In genomic region chr3:30637310-30638227, GRCh38 we compare ENCODE assay signal across 2 cellular contexts.
TF ChIP-seq lines count a peak whose summit lies in the region.

No MANE protein-coding gene starts in this region.

TF ChIP-seq in WTC11, 78 proteins besides CTCF, POLR2A, EP300 and RAD21:
- TF ChIP-seq ZMAT4 (CRISPR knock-in tag; IDR thresholded peaks at IDR 0.05) (no peak), USF1 (CRISPR knock-in tag; IDR thresholded peaks at IDR 0.05) (no peak), EMX1 (CRISPR knock-in tag; IDR thresholded peaks at IDR 0.05) (no peak), ATF2 (CRISPR knock-in tag; IDR thresholded peaks at IDR 0.05; ENCODE audit: borderline replicate concordance, low read depth) (no peak), SOX15 (CRISPR knock-in tag; IDR thresholded peaks at IDR 0.05) (no peak), ZNF121 (CRISPR knock-in tag; IDR thresholded peaks at IDR 0.05) (no peak), NFE2L1 (CRISPR knock-in tag; IDR thresholded peaks at IDR 0.05) (no peak), IRF2 (CRISPR knock-in tag; IDR thresholded peaks at IDR 0.05; ENCODE audit: borderline replicate concordance, low read depth) (no peak), ZNF671 (CRISPR knock-in tag; IDR thresholded peaks at IDR 0.05) (no peak), TCF7 (CRISPR knock-in tag; IDR thresholded peaks at IDR 0.05; ENCODE audit: low read depth) (no peak)
- TF ChIP-seq, protein P1, sequence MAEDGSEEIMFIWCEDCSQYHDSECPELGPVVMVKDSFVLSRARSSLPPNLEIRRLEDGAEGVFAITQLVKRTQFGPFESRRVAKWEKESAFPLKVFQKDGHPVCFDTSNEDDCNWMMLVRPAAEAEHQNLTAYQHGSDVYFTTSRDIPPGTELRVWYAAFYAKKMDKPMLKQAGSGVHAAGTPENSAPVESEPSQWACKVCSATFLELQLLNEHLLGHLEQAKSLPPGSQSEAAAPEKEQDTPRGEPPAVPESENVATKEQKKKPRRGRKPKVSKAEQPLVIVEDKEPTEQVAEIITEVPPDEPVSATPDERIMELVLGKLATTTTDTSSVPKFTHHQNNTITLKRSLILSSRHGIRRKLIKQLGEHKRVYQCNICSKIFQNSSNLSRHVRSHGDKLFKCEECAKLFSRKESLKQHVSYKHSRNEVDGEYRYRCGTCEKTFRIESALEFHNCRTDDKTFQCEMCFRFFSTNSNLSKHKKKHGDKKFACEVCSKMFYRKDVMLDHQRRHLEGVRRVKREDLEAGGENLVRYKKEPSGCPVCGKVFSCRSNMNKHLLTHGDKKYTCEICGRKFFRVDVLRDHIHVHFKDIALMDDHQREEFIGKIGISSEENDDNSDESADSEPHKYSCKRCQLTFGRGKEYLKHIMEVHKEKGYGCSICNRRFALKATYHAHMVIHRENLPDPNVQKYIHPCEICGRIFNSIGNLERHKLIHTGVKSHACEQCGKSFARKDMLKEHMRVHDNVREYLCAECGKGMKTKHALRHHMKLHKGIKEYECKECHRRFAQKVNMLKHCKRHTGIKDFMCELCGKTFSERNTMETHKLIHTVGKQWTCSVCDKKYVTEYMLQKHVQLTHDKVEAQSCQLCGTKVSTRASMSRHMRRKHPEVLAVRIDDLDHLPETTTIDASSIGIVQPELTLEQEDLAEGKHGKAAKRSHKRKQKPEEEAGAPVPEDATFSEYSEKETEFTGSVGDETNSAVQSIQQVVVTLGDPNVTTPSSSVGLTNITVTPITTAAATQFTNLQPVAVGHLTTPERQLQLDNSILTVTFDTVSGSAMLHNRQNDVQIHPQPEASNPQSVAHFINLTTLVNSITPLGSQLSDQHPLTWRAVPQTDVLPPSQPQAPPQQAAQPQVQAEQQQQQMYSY (CRISPR knock-in tag; IDR thresholded peaks at IDR 0.05), result no peak
- TF ChIP-seq, protein P2, sequence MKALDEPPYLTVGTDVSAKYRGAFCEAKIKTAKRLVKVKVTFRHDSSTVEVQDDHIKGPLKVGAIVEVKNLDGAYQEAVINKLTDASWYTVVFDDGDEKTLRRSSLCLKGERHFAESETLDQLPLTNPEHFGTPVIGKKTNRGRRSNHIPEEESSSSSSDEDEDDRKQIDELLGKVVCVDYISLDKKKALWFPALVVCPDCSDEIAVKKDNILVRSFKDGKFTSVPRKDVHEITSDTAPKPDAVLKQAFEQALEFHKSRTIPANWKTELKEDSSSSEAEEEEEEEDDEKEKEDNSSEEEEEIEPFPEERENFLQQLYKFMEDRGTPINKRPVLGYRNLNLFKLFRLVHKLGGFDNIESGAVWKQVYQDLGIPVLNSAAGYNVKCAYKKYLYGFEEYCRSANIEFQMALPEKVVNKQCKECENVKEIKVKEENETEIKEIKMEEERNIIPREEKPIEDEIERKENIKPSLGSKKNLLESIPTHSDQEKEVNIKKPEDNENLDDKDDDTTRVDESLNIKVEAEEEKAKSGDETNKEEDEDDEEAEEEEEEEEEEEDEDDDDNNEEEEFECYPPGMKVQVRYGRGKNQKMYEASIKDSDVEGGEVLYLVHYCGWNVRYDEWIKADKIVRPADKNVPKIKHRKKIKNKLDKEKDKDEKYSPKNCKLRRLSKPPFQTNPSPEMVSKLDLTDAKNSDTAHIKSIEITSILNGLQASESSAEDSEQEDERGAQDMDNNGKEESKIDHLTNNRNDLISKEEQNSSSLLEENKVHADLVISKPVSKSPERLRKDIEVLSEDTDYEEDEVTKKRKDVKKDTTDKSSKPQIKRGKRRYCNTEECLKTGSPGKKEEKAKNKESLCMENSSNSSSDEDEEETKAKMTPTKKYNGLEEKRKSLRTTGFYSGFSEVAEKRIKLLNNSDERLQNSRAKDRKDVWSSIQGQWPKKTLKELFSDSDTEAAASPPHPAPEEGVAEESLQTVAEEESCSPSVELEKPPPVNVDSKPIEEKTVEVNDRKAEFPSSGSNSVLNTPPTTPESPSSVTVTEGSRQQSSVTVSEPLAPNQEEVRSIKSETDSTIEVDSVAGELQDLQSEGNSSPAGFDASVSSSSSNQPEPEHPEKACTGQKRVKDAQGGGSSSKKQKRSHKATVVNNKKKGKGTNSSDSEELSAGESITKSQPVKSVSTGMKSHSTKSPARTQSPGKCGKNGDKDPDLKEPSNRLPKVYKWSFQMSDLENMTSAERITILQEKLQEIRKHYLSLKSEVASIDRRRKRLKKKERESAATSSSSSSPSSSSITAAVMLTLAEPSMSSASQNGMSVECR (CRISPR knock-in tag; IDR thresholded peaks at IDR 0.05; ENCODE audit: borderline replicate concordance), result no peak
TF ChIP-seq in WTC11: peak in this region for 0.

TF ChIP-seq in endothelial cell of umbilical vein, 7 proteins besides CTCF, POLR2A, EP300 and RAD21:
- TF ChIP-seq MYC (IDR thresholded peaks at IDR 0.05; ENCODE audit: low read depth, low read length) (no peak), POLR2AphosphoS5 (IDR thresholded peaks at IDR 0.05; ENCODE audit: insufficient read depth, low read depth, low read length) (peak; percentile 26)
TF ChIP-seq in endothelial cell of umbilical vein: peak in this region for 1.
